ENCODE assay signal across 1 cellular context in genomic region chr16:27472091-27473020, GRCh38.
TF ChIP-seq lines count a peak whose summit lies in the region.

No MANE protein-coding gene starts in this region.

TF ChIP-seq in IMR-90, 13 proteins besides CTCF, POLR2A, EP300 and RAD21:
- TF ChIP-seq RFX5 (IDR thresholded peaks at IDR 0.05; ENCODE audit: low read depth, low read length) (no peak), CHD1 (IDR thresholded peaks at IDR 0.05; ENCODE audit: low read depth, low read length) (no peak), MAFK (IDR thresholded peaks at IDR 0.05; ENCODE audit: low read depth, low read length) (no peak), MXI1 (IDR thresholded peaks at IDR 0.05; ENCODE audit: borderline replicate concordance, low read depth, low read length) (no peak), CEBPB (IDR thresholded peaks at IDR 0.05; ENCODE audit: low read depth, low read length) (no peak), BHLHE40 (IDR thresholded peaks at IDR 0.05; ENCODE audit: low read depth, low read length) (no peak), MAZ (IDR thresholded peaks at IDR 0.05; ENCODE audit: borderline replicate concordance, low read depth, low read length) (no peak), SMC3 (IDR thresholded peaks at IDR 0.05; ENCODE audit: low read depth, low read length) (no peak), ELK1 (IDR thresholded peaks at IDR 0.05; ENCODE audit: borderline replicate concordance, low read depth, low read length) (no peak), NFE2L2 (IDR thresholded peaks at IDR 0.05; ENCODE audit: low read depth, low read length) (no peak), RCOR1 (IDR thresholded peaks at IDR 0.05; ENCODE audit: insufficient replicate concordance, low read length) (no peak), FOS (IDR thresholded peaks at IDR 0.05; ENCODE audit: low read depth, low read length) (no peak)
